In the genomic region with DNA sequence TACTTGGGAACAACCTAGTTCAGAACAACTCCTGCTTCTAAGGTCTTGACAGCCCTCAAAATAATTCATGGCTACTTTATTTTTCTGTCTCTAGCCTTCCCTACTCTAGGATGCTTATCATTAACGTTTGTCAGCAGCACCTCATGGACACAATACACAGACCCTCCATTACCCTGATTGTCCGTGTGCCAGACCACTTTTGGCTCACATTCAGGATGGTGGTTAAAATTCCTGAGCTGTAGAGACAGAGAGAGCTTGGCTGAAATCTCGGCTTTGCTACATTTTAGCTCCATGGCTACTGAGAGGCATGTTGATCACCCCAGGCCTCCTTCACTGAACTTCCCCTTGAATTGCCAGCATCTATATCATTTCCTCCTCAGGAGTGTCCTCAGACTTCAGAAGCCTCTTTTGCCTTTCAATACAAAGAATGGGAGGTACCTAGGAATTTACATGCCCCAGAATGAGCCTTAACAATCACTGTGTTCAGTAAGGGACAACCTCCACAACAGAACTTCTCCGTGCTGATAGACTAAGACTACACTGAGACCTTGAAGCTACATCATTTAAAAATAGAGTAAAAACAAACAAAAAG, we compare ENCODE assay signal across 16 cellular contexts.
DNase-seq lines count a peak whose midpoint lies in the region; ATAC-seq and TF ChIP-seq lines count a peak whose summit lies in the region.
"Had no signal": no experiment of that assay in that cellular context is flagged by ENCODE, and none has a peak within 500 bp of the region (broad histone marks: within the 10 kb centered on the region; RNA-seq: fewer than 3 reads in every experiment).

No MANE protein-coding gene starts in this region.

- H3K9me3 ChIP-seq in body of pancreas, result no peaks in the 10 kb centered on the region

- H3K4me1 ChIP-seq in body of pancreas, result no peaks in the 10 kb centered on the region

- intact Hi-C loops in body of pancreas (cut with DNase I), result no loop called here

- no peak overlapping the region for H3K27ac ChIP-seq in body of pancreas
- H3K27ac ChIP-seq: PC-9, SK-N-MC had no signal

- H3K36me3 ChIP-seq in body of pancreas (replicated peaks in 1 of 2; ENCODE audit: insufficient read depth in 1 of 2, low read depth in 2 of 2), result no peaks in the 10 kb centered on the region

- DNase-seq in HT1080 (ENCODE audit: low read depth), result peak; percentile 1
- peak; percentile 33 for DNase-seq in iPS DF 19.7 (ENCODE audit: low read depth, low spot score)
- DNase-seq in retinal pigment epithelial cell (ENCODE audit: low read depth), result peak; percentile 11
- no peak for DNase-seq in body of pancreas
- DNase-seq in GM03348 (ENCODE audit: low spot score), result no peak
- DNase-seq in NCI-H524 (lab: John Stamatoyannopoulos, UW), result no peak
- DNase-seq: CD8-positive, alpha-beta T cell; HCEC 1CT; NCI-H1436; NCI-H2081; NCI-H69; PC-9 had no signal

- peak; percentile 32; the same call in 2 of the 3 replicates for ATAC-seq in SK-N-SH treated with all-trans-retinoic acid at 6 μM for 48 hours
- ATAC-seq in body of pancreas, result no peak
- ATAC-seq in GM18867 (IDR thresholded peaks at IDR 0.05; ENCODE audit: unreplicated experiment), result no peak
- ATAC-seq: CD8-positive, alpha-beta T cell; K562 had no signal

- TF ChIP-seq POLR2A in body of pancreas (IDR thresholded peaks at IDR 0.05), result no peak

- TF ChIP-seq CTCF in retinal pigment epithelial cell (conservative IDR thresholded peaks at IDR 0.05; ENCODE audit: low read depth, low read length) (no peak), body of pancreas (IDR thresholded peaks at IDR 0.05) (no peak)

- H3K27me3 ChIP-seq in body of pancreas, result no peaks in the 10 kb centered on the region

- no peak overlapping the region for H3K4me3 ChIP-seq in retinal pigment epithelial cell (ENCODE audit: low read length)
- H3K4me3 ChIP-seq in body of pancreas, result no peak overlapping the region
- H3K4me3 ChIP-seq: K562, PC-9, SK-N-MC had no signal

- 21 to 30% methylated on average over 4 of the region's 4 CpGs for WGBS in body of pancreas, 2 donors

TF ChIP-seq in SK-N-SH treated with all-trans-retinoic acid at 6 μM for 48 hours, 23 proteins besides CTCF, POLR2A, EP300 and RAD21:
- TF ChIP-seq PPARA (CRISPR knock-in tag; IDR thresholded peaks at IDR 0.05; ENCODE audit: borderline replicate concordance), result no peak
- TF ChIP-seq GLIS3 (CRISPR knock-in tag; IDR thresholded peaks at IDR 0.05), result 0 out of 2 replicates have a peak, but pooled peaks have one; percentile 5
- peak; percentile 94 for TF ChIP-seq ISL1 (CRISPR knock-in tag; IDR thresholded peaks at IDR 0.05)
- no peak for TF ChIP-seq ESRRG (CRISPR knock-in tag; IDR thresholded peaks at IDR 0.05)
- TF ChIP-seq TCF4 (CRISPR knock-in tag; IDR thresholded peaks at IDR 0.05; ENCODE audit: borderline replicate concordance), result peak; percentile 37; the same call in 1 of the 2 replicates

Comparison
In these comparisons a context has a peak if more than half of its experiments do, and no peak if none do; other contexts are left out.
1. DNase-seq: peak in HT1080 (single experiment), iPS DF 19.7 (single experiment) and retinal pigment epithelial cell (single experiment); none in body of pancreas (0 of 4), GM03348 (single experiment) and NCI-H524 (0 of 2).